1 cellular context compared by ENCODE assay signal in the genomic region with DNA sequence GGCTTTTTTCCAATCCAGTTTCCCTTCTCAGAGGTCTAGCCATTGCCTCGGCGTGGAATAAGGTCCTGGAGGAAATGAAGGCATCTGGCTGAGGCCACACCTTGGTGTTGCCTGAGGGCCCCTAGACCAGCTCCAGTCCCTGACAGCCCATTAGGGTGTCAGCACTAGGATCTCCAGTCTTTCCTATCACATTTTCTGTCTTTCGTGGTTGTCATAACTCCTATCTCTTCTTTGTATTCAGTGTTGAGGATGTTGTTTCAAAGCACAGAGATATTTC.
TF ChIP-seq lines count a peak whose summit lies in the region.

No MANE protein-coding gene starts in this region.

TF ChIP-seq in GM12878, 131 proteins besides CTCF, POLR2A, EP300 and RAD21 (continued from another document):
- TF ChIP-seq, protein P1, sequence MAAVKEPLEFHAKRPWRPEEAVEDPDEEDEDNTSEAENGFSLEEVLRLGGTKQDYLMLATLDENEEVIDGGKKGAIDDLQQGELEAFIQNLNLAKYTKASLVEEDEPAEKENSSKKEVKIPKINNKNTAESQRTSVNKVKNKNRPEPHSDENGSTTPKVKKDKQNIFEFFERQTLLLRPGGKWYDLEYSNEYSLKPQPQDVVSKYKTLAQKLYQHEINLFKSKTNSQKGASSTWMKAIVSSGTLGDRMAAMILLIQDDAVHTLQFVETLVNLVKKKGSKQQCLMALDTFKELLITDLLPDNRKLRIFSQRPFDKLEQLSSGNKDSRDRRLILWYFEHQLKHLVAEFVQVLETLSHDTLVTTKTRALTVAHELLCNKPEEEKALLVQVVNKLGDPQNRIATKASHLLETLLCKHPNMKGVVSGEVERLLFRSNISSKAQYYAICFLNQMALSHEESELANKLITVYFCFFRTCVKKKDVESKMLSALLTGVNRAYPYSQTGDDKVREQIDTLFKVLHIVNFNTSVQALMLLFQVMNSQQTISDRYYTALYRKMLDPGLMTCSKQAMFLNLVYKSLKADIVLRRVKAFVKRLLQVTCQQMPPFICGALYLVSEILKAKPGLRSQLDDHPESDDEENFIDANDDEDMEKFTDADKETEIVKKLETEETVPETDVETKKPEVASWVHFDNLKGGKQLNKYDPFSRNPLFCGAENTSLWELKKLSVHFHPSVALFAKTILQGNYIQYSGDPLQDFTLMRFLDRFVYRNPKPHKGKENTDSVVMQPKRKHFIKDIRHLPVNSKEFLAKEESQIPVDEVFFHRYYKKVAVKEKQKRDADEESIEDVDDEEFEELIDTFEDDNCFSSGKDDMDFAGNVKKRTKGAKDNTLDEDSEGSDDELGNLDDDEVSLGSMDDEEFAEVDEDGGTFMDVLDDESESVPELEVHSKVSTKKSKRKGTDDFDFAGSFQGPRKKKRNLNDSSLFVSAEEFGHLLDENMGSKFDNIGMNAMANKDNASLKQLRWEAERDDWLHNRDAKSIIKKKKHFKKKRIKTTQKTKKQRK (IDR thresholded peaks at IDR 0.05; ENCODE audit: low read depth, low read length) = no peak
- no peak for TF ChIP-seq SMC3 (IDR thresholded peaks at IDR 0.05; ENCODE audit: borderline replicate concordance, low read length)
- no peak for TF ChIP-seq RAD51 (IDR thresholded peaks at IDR 0.05)
- no peak for TF ChIP-seq ZNF622 (IDR thresholded peaks at IDR 0.05)
- no peak for TF ChIP-seq MYC (IDR thresholded peaks at IDR 0.05; ENCODE audit: insufficient read depth, insufficient read length, insufficient replicate concordance, low read length, severe bottlenecking)
- TF ChIP-seq RELA (IDR thresholded peaks at IDR 0.05; ENCODE audit: borderline replicate concordance, partially characterized antibody) = no peak
- TF ChIP-seq TAF1 (IDR thresholded peaks at IDR 0.05; ENCODE audit: borderline replicate concordance, low read depth, low read length) = no peak
- TF ChIP-seq ZBTB33 (IDR thresholded peaks at IDR 0.05) = no peak
- TF ChIP-seq NFXL1 (IDR thresholded peaks at IDR 0.05; ENCODE audit: borderline replicate concordance) = no peak
- TF ChIP-seq NR2C1 (IDR thresholded peaks at IDR 0.05) = no peak
- no peak for TF ChIP-seq RUNX3 (IDR thresholded peaks at IDR 0.05; ENCODE audit: low read length)
- no peak for TF ChIP-seq TARDBP (IDR thresholded peaks at IDR 0.05; ENCODE audit: borderline replicate concordance)
- TF ChIP-seq EED (IDR thresholded peaks at IDR 0.05; ENCODE audit: low read depth) = no peak
- no peak for TF ChIP-seq BCLAF1 (IDR thresholded peaks at IDR 0.05)
- no peak for TF ChIP-seq FOS (IDR thresholded peaks at IDR 0.05; ENCODE audit: borderline replicate concordance, extremely low read depth, insufficient read length)
- no peak for TF ChIP-seq JUND (IDR thresholded peaks at IDR 0.05; ENCODE audit: low read depth, low read length)
- no peak for TF ChIP-seq WRNIP1 (IDR thresholded peaks at IDR 0.05; ENCODE audit: borderline replicate concordance, low read depth, low read length)
- no peak for TF ChIP-seq SMAD1 (IDR thresholded peaks at IDR 0.05; ENCODE audit: low read depth, partially characterized antibody)
- TF ChIP-seq, protein P2, sequence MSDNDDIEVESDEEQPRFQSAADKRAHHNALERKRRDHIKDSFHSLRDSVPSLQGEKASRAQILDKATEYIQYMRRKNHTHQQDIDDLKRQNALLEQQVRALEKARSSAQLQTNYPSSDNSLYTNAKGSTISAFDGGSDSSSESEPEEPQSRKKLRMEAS (IDR thresholded peaks at IDR 0.05; ENCODE audit: low read depth, low read length) = no peak
